In the genomic region with DNA sequence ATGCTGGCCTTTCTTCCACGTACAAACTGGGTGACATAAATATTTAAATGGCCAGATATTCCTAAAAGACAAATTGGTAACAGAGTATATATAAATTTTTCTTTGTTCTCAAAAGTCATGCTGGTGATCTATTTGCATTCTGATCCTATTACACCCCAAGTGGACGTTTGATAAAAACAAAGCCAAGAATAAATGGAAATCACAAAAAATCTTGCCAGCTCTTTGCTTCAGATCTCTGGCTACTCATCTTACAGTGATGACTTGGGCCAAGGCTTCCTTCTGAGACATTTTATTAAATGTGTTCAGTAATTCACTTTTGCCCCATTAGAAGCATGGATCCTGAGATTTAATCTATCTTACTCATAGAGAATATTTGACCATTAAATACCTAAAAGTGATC, we compare ENCODE assay signal across 30 cellular contexts.
DNase-seq lines count a peak whose midpoint lies in the region; FAIRE-seq and TF ChIP-seq lines count a peak whose summit lies in the region.
"Had no signal": no experiment of that assay in that cellular context is flagged by ENCODE, and none has a peak within 500 bp of the region (broad histone marks: within the 10 kb centered on the region; RNA-seq: fewer than 3 reads in every experiment).

No MANE protein-coding gene starts in this region.

- FAIRE-seq in frontal cortex (lab: Jason Lieb, UNC) = no peak
- FAIRE-seq: GM18507, GM19239, H54, HTR-8/SVneo had no signal

- no peaks in the 10 kb centered on the region for H3K79me2 ChIP-seq in hepatocyte

- H3K4me1 ChIP-seq in hepatocyte (ENCODE audit: insufficient read depth) (peaks cover 31% of the 10 kb centered on the region), skeletal muscle tissue (ENCODE audit: control insufficient read depth in 3 of 3, insufficient read depth in 3 of 3, low read length in 3 of 3) (peaks cover 5 to 14% (median 5%) of the 10 kb centered on the region in 3 donors)
- H3K4me1 ChIP-seq: BE2C, vagina had no signal

- WGBS in hepatocyte (ENCODE audit: low lambda C conversion rate, missing lambda C conversion rate) = 49% methylated on average over 2 of the region's 2 CpGs

- peak; percentile 5 for DNase-seq in HCEC 1CT
- peak; percentile 18 to 20 for DNase-seq in cardiac fibroblast (ENCODE audit: low read depth in 2 of 2)
- DNase-seq in hepatocyte (ENCODE audit: low spot score) = no peak
- DNase-seq in NCI-H2227 treated with DMSO at 0.1 percent for 48 hours (lab: John Stamatoyannopoulos, UW) = no peak
- no peak for DNase-seq in ecto neural progenitor cell (ENCODE audit: low spot score)
- DNase-seq in frontal cortex (ENCODE audit: low spot score in 2 of 2) = no peak
- DNase-seq in stimulated activated naive CD4-positive, alpha-beta T cell treated with Interleukin-2 at 50 U/mL for 16 hours (lab: John Stamatoyannopoulos, UW) = no peak
- DNase-seq: activated CD4-positive, alpha-beta T cell treated with anti-CD3 and anti-CD28 coated beads, Interleukin-2, amount 50 U/mL, for 1 hour; activated CD4-positive, CD25-positive, alpha-beta regulatory T cell; activated gamma-delta T cell; activated T-cell treated with anti-CD3 and anti-CD28 coated beads, Interleukin-2, amount 50 U/mL, for 24 hours; BE2C; CD8-positive, alpha-beta T cell; DMS 273 treated with DMSO at 0.1 percent for 48 hours; EL; heart right ventricle; naive thymus-derived CD8-positive, alpha-beta T cell; NCI-H1092 treated with DMSO at 0.1 percent for 48 hours; NCI-H1694 treated with DMSO at 0.1 percent for 48 hours; NCI-H510A treated with DMSO at 0.1 percent for 48 hours; retina; SK-N-SH; stimulated activated naive CD4-positive, alpha-beta T cell had no signal

- H3K27me3 ChIP-seq in hepatocyte (no peaks in the 10 kb centered on the region), skeletal muscle tissue (ENCODE audit: control insufficient read depth in 3 of 3, insufficient read depth in 3 of 3, low read length in 3 of 3) (no peaks in the 10 kb centered on the region)
- H3K27me3 ChIP-seq: BE2C, heart right ventricle, vagina had no signal

- peak overlapping the region; percentile 88 for H3K27ac ChIP-seq in hepatocyte
- H3K27ac ChIP-seq in skeletal muscle tissue (ENCODE audit: low read depth, low read length) = peak overlapping the region; percentile 20
- H3K27ac ChIP-seq: heart right ventricle, vagina had no signal

- no peak overlapping the region for H2AFZ ChIP-seq in hepatocyte

- H3K9ac ChIP-seq in skeletal muscle tissue (ENCODE audit: low read depth in 1 of 3, low read length in 3 of 3) = no peak overlapping the region
- H3K9ac ChIP-seq: SK-N-SH had no signal

- H3K4me3 ChIP-seq in cardiac fibroblast (replicated peaks in 1 of 2; ENCODE audit: low read depth in 2 of 2, low read length in 2 of 2) = no peak overlapping the region
- no peak overlapping the region for H3K4me3 ChIP-seq in hepatocyte
- H3K4me3 ChIP-seq in skeletal muscle tissue (ENCODE audit: low read length in 3 of 3) = no peak overlapping the region
- H3K4me3 ChIP-seq: heart right ventricle, smooth muscle cell, vagina had no signal

- no peaks in the 10 kb centered on the region for H3K9me2 ChIP-seq in hepatocyte (replicated peaks; ENCODE audit: insufficient read depth)
- H3K9me2 ChIP-seq: SK-N-SH had no signal

- peak overlapping the region; percentile 2 for H3K4me2 ChIP-seq in hepatocyte
- H3K4me2 ChIP-seq: SK-N-SH, smooth muscle cell had no signal

- H3K36me3 ChIP-seq in hepatocyte (replicated peaks; ENCODE audit: insufficient read depth, low read depth) (no peaks in the 10 kb centered on the region), skeletal muscle tissue (ENCODE audit: control insufficient read depth in 3 of 3, insufficient read depth in 3 of 3, low read length in 3 of 3) (no peaks in the 10 kb centered on the region)
- H3K36me3 ChIP-seq: BE2C, heart right ventricle, vagina had no signal

- H3K9me3 ChIP-seq in hepatocyte (ENCODE audit: low read depth) (no peaks in the 10 kb centered on the region), skeletal muscle tissue (ENCODE audit: control insufficient read depth in 3 of 3, low read length in 3 of 3) (no peaks in the 10 kb centered on the region)
- H3K9me3 ChIP-seq: BE2C, heart right ventricle, SK-N-SH, vagina had no signal

- no peaks in the 10 kb centered on the region for H4K20me1 ChIP-seq in hepatocyte (ENCODE audit: insufficient read depth, poor library complexity, severe bottlenecking)

- TF ChIP-seq CTCF in cardiac fibroblast (IDR thresholded peaks at IDR 0.05; ENCODE audit: low read depth, low read length) (no peak), hepatocyte (IDR thresholded peaks at IDR 0.05; ENCODE audit: poor library complexity) (no peak)

Comparison
In these comparisons a context has a peak if more than half of its experiments do, and no peak if none do; other contexts are left out.
1. DNase-seq: peak in HCEC 1CT (single experiment) and cardiac fibroblast (2 of 2); none in hepatocyte (single experiment), NCI-H2227 treated with DMSO at 0.1 percent for 48 hours (single experiment), ecto neural progenitor cell (single experiment), frontal cortex (0 of 2) and stimulated activated naive CD4-positive, alpha-beta T cell treated with Interleukin-2 at 50 U/mL for 16 hours (single experiment).